1 cellular context compared by ENCODE assay signal in the genomic region with DNA sequence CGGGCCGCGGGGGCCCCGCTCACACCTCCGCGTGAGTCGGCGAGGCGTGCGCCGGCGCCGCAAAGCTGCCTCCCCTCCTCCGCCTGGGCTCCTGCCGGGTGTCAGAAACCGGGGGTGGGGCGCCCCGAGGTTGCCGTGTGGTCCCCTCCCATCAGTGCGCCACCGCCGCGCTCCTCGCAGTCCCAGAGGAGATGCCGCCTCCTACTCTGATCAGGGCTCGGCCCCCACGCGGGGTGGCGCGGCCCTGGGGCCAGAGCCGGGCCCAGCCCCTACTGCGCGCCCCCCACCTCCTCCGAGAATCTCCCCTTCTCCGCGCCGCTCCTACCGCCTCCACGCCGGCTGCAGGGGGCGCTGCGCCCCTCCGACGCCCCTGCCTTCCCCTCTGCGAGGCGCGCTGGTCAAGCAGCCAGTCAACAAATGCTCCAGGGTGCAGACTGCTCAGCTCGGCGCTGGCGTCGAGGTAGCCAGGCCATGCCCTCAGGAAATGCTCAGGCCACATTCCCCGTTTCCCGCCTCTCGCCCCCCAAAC.
TF ChIP-seq lines count a peak whose summit lies in the region.

No MANE protein-coding gene starts in this region.

TF ChIP-seq in K562, 482 proteins besides CTCF, POLR2A, EP300 and RAD21 (continued from another document and continues in another):
- TF ChIP-seq, protein P1, sequence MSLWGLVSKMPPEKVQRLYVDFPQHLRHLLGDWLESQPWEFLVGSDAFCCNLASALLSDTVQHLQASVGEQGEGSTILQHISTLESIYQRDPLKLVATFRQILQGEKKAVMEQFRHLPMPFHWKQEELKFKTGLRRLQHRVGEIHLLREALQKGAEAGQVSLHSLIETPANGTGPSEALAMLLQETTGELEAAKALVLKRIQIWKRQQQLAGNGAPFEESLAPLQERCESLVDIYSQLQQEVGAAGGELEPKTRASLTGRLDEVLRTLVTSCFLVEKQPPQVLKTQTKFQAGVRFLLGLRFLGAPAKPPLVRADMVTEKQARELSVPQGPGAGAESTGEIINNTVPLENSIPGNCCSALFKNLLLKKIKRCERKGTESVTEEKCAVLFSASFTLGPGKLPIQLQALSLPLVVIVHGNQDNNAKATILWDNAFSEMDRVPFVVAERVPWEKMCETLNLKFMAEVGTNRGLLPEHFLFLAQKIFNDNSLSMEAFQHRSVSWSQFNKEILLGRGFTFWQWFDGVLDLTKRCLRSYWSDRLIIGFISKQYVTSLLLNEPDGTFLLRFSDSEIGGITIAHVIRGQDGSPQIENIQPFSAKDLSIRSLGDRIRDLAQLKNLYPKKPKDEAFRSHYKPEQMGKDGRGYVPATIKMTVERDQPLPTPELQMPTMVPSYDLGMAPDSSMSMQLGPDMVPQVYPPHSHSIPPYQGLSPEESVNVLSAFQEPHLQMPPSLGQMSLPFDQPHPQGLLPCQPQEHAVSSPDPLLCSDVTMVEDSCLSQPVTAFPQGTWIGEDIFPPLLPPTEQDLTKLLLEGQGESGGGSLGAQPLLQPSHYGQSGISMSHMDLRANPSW (CRISPR knock-in tag; IDR thresholded peaks at IDR 0.05): no peak
- TF ChIP-seq ZFX (CRISPR knock-in tag; IDR thresholded peaks at IDR 0.05) (peak; percentile 38; the same call in 1 of the 2 replicates), DIDO1 (tag; IDR thresholded peaks at IDR 0.05; ENCODE audit: low read depth) (no peak), SNRNP70 (optimal IDR thresholded peaks at IDR 0.05; ENCODE audit: low read depth, low read length) (no peak), DNMT1 (IDR thresholded peaks at IDR 0.05) (no peak), CHCHD3 (CRISPR knock-in tag; IDR thresholded peaks at IDR 0.05) (no peak), ZNF263 (CRISPR knock-in tag; IDR thresholded peaks at IDR 0.05; ENCODE audit: borderline replicate concordance) (no peak), ZNF764 (CRISPR knock-in tag; IDR thresholded peaks at IDR 0.05; ENCODE audit: low read depth) (no peak), NUFIP1 (IDR thresholded peaks at IDR 0.05; ENCODE audit: partially characterized antibody) (no peak), EHMT2 (IDR thresholded peaks at IDR 0.05) (no peak), CHD4 (IDR thresholded peaks at IDR 0.05; ENCODE audit: insufficient read depth, insufficient replicate concordance, low read depth, low read length, poor library complexity, severe bottlenecking) (no peak), POLR3G (IDR thresholded peaks at IDR 0.05; ENCODE audit: extremely low read depth, insufficient read length, insufficient replicate concordance) (no peak), TRIM28 (IDR thresholded peaks at IDR 0.05) (no peak), ETS2 (tag; IDR thresholded peaks at IDR 0.05; ENCODE audit: borderline replicate concordance, poor library complexity, severe bottlenecking) (no peak), ATF1 (CRISPR knock-in tag; IDR thresholded peaks at IDR 0.05) (no peak), ATF1 (tag; IDR thresholded peaks at IDR 0.05) (peak; percentile 32; the same call in 1 of the 2 replicates), NCOR1 (IDR thresholded peaks at IDR 0.05) (no peak), CCNT2 (IDR thresholded peaks at IDR 0.05; ENCODE audit: borderline replicate concordance, extremely low read depth, insufficient read length, low read depth, low read length) (no peak), CEBPB (tag; IDR thresholded peaks at IDR 0.05) (no peak), BMI1 (IDR thresholded peaks at IDR 0.05; ENCODE audit: low read length) (no peak), CREB1 (IDR thresholded peaks at IDR 0.05) (no peak), CREB1 (CRISPR knock-in tag; IDR thresholded peaks at IDR 0.05) (no peak), ILK (tag; IDR thresholded peaks at IDR 0.05; ENCODE audit: borderline replicate concordance, low read depth) (no peak), NCOA6 (IDR thresholded peaks at IDR 0.05) (no peak), NR1H2 (CRISPR knock-in tag; IDR thresholded peaks at IDR 0.05) (no peak), ZKSCAN1 (IDR thresholded peaks at IDR 0.05; ENCODE audit: low read depth, low read length) (no peak), ZBTB7A (IDR thresholded peaks at IDR 0.05; ENCODE audit: borderline replicate concordance, control insufficient read depth, low read depth, low read length) (peak; percentile 93), SAFB (IDR thresholded peaks at IDR 0.05; ENCODE audit: borderline replicate concordance, low read depth, low read length) (0 out of 2 replicates have a peak, but pooled peaks have one; percentile 30), HDAC2 (IDR thresholded peaks at IDR 0.05) (no peak), MCM2 (IDR thresholded peaks at IDR 0.05; ENCODE audit: low read depth) (no peak), ZNF124 (CRISPR knock-in tag; IDR thresholded peaks at IDR 0.05) (no peak), SMAD1 (IDR thresholded peaks at IDR 0.05; ENCODE audit: low read depth, low read length, partially characterized antibody) (no peak), HNRNPLL (IDR thresholded peaks at IDR 0.05; ENCODE audit: low read depth, low read length, poor library complexity, severe bottlenecking) (peak; percentile 57), PHB (CRISPR knock-in tag; IDR thresholded peaks at IDR 0.05) (no peak), ZNF79 (CRISPR knock-in tag; IDR thresholded peaks at IDR 0.05; ENCODE audit: low read depth) (no peak), CREM (IDR thresholded peaks at IDR 0.05; ENCODE audit: low read depth) (no peak; the same call in 1 of the 2 replicates), EZH2 (IDR thresholded peaks at IDR 0.05; ENCODE audit: borderline replicate concordance, low read depth, low read length) (no peak)
- TF ChIP-seq, protein P2, sequence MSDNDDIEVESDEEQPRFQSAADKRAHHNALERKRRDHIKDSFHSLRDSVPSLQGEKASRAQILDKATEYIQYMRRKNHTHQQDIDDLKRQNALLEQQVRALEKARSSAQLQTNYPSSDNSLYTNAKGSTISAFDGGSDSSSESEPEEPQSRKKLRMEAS (CRISPR knock-in tag; IDR thresholded peaks at IDR 0.05): peak; percentile 51; the same call in 1 of the 2 replicates
- TF ChIP-seq, protein P3, sequence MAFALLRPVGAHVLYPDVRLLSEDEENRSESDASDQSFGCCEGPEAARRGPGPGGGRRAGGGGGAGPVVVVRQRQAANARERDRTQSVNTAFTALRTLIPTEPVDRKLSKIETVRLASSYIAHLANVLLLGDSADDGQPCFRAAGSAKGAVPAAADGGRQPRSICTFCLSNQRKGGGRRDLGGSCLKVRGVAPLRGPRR (CRISPR knock-in tag; IDR thresholded peaks at IDR 0.05): no peak
- TF ChIP-seq, protein P4, sequence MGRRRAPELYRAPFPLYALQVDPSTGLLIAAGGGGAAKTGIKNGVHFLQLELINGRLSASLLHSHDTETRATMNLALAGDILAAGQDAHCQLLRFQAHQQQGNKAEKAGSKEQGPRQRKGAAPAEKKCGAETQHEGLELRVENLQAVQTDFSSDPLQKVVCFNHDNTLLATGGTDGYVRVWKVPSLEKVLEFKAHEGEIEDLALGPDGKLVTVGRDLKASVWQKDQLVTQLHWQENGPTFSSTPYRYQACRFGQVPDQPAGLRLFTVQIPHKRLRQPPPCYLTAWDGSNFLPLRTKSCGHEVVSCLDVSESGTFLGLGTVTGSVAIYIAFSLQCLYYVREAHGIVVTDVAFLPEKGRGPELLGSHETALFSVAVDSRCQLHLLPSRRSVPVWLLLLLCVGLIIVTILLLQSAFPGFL (CRISPR knock-in tag; IDR thresholded peaks at IDR 0.05): no peak
- TF ChIP-seq, protein P5, sequence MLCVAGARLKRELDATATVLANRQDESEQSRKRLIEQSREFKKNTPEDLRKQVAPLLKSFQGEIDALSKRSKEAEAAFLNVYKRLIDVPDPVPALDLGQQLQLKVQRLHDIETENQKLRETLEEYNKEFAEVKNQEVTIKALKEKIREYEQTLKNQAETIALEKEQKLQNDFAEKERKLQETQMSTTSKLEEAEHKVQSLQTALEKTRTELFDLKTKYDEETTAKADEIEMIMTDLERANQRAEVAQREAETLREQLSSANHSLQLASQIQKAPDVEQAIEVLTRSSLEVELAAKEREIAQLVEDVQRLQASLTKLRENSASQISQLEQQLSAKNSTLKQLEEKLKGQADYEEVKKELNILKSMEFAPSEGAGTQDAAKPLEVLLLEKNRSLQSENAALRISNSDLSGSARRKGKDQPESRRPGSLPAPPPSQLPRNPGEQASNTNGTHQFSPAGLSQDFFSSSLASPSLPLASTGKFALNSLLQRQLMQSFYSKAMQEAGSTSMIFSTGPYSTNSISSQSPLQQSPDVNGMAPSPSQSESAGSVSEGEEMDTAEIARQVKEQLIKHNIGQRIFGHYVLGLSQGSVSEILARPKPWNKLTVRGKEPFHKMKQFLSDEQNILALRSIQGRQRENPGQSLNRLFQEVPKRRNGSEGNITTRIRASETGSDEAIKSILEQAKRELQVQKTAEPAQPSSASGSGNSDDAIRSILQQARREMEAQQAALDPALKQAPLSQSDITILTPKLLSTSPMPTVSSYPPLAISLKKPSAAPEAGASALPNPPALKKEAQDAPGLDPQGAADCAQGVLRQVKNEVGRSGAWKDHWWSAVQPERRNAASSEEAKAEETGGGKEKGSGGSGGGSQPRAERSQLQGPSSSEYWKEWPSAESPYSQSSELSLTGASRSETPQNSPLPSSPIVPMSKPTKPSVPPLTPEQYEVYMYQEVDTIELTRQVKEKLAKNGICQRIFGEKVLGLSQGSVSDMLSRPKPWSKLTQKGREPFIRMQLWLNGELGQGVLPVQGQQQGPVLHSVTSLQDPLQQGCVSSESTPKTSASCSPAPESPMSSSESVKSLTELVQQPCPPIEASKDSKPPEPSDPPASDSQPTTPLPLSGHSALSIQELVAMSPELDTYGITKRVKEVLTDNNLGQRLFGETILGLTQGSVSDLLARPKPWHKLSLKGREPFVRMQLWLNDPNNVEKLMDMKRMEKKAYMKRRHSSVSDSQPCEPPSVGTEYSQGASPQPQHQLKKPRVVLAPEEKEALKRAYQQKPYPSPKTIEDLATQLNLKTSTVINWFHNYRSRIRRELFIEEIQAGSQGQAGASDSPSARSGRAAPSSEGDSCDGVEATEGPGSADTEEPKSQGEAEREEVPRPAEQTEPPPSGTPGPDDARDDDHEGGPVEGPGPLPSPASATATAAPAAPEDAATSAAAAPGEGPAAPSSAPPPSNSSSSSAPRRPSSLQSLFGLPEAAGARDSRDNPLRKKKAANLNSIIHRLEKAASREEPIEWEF (CRISPR knock-in tag; IDR thresholded peaks at IDR 0.05): no peak
- TF ChIP-seq, protein P6, sequence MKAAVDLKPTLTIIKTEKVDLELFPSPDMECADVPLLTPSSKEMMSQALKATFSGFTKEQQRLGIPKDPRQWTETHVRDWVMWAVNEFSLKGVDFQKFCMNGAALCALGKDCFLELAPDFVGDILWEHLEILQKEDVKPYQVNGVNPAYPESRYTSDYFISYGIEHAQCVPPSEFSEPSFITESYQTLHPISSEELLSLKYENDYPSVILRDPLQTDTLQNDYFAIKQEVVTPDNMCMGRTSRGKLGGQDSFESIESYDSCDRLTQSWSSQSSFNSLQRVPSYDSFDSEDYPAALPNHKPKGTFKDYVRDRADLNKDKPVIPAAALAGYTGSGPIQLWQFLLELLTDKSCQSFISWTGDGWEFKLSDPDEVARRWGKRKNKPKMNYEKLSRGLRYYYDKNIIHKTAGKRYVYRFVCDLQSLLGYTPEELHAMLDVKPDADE (conservative IDR thresholded peaks at IDR 0.05; ENCODE audit: control insufficient read depth, low read depth, low read length): 0 out of 2 replicates have a peak, but pooled peaks have one; percentile 19
- TF ChIP-seq, protein P7, sequence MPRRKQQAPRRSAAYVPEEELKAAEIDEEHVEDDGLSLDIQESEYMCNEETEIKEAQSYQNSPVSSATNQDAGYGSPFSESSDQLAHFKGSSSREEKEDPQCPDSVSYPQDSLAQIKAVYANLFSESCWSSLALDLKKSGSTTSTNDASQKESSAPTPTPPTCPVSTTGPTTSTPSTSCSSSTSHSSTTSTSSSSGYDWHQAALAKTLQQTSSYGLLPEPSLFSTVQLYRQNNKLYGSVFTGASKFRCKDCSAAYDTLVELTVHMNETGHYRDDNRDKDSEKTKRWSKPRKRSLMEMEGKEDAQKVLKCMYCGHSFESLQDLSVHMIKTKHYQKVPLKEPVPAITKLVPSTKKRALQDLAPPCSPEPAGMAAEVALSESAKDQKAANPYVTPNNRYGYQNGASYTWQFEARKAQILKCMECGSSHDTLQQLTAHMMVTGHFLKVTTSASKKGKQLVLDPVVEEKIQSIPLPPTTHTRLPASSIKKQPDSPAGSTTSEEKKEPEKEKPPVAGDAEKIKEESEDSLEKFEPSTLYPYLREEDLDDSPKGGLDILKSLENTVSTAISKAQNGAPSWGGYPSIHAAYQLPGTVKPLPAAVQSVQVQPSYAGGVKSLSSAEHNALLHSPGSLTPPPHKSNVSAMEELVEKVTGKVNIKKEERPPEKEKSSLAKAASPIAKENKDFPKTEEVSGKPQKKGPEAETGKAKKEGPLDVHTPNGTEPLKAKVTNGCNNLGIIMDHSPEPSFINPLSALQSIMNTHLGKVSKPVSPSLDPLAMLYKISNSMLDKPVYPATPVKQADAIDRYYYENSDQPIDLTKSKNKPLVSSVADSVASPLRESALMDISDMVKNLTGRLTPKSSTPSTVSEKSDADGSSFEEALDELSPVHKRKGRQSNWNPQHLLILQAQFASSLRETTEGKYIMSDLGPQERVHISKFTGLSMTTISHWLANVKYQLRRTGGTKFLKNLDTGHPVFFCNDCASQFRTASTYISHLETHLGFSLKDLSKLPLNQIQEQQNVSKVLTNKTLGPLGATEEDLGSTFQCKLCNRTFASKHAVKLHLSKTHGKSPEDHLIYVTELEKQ (CRISPR knock-in tag; IDR thresholded peaks at IDR 0.05): no peak
- TF ChIP-seq, protein P8, sequence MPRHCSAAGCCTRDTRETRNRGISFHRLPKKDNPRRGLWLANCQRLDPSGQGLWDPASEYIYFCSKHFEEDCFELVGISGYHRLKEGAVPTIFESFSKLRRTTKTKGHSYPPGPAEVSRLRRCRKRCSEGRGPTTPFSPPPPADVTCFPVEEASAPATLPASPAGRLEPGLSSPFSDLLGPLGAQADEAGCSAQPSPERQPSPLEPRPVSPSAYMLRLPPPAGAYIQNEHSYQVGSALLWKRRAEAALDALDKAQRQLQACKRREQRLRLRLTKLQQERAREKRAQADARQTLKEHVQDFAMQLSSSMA (CRISPR knock-in tag; IDR thresholded peaks at IDR 0.05): no peak
- TF ChIP-seq, protein P9, sequence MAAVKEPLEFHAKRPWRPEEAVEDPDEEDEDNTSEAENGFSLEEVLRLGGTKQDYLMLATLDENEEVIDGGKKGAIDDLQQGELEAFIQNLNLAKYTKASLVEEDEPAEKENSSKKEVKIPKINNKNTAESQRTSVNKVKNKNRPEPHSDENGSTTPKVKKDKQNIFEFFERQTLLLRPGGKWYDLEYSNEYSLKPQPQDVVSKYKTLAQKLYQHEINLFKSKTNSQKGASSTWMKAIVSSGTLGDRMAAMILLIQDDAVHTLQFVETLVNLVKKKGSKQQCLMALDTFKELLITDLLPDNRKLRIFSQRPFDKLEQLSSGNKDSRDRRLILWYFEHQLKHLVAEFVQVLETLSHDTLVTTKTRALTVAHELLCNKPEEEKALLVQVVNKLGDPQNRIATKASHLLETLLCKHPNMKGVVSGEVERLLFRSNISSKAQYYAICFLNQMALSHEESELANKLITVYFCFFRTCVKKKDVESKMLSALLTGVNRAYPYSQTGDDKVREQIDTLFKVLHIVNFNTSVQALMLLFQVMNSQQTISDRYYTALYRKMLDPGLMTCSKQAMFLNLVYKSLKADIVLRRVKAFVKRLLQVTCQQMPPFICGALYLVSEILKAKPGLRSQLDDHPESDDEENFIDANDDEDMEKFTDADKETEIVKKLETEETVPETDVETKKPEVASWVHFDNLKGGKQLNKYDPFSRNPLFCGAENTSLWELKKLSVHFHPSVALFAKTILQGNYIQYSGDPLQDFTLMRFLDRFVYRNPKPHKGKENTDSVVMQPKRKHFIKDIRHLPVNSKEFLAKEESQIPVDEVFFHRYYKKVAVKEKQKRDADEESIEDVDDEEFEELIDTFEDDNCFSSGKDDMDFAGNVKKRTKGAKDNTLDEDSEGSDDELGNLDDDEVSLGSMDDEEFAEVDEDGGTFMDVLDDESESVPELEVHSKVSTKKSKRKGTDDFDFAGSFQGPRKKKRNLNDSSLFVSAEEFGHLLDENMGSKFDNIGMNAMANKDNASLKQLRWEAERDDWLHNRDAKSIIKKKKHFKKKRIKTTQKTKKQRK (IDR thresholded peaks at IDR 0.05; ENCODE audit: borderline replicate concordance, low read depth, low read length): no peak
